ENCODE assay signal across 8 cellular contexts in the genomic region with DNA sequence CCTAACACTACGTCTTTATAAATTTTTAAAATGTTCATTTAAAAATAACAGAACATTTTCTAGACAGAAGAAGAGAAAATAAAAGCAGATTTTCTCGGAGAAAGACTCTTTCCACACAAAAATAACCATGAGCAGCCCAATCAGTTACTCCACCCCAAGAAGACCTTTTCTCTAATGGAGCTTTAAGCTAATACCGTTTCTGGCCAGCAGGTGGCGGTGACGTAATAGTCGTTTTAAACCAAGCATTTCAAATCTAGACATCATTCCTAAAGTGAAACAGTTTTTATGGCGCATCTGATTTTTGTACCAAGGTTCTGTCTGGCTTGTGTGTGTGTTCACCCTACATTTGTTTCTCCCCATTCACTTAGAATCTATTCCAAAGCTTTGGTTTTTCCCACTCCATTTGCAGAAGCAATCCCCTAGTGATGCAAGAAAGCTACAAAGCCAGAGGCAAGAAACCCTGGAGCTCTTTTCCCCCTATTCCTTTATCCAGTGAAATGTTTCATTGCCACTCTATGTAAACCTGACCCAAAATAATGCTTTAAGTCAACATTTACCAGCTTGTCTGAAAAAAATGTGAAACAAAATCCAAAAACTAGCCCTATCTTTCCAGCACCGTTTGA.
DNase-seq lines count a peak whose midpoint lies in the region; ATAC-seq and TF ChIP-seq lines count a peak whose summit lies in the region.

No MANE protein-coding gene starts in this region.

- H3K27ac Mint-ChIP-seq in activated T-cell treated with anti-CD3 and anti-CD28 coated beads, Interleukin-2, amount 50 U/mL, for 24 hours, result no peak overlapping the region

- peak; percentile 82 for ATAC-seq in GM19438 (IDR thresholded peaks at IDR 0.05; ENCODE audit: low read depth, unreplicated experiment)

- peak in 60 of 76 experiments; percentile 2 to 69 (median 42) for DNase-seq in HUDEP-2 (lab: John Stamatoyannopoulos, UW; ENCODE audit: unreplicated experiment in 76 of 76)
- peak; percentile 60 for DNase-seq in OCI-M2 (lab: John Stamatoyannopoulos, UW; ENCODE audit: unreplicated experiment)
- peak; percentile 71 for DNase-seq in activated T-cell treated with anti-CD3 and anti-CD28 coated beads, Interleukin-2, amount 50 U/mL, for 24 hours
- DNase-seq in fibroblast of pulmonary artery (ENCODE audit: low read depth), result peak; percentile 78
- DNase-seq in nucleus accumbens (lab: John Stamatoyannopoulos, UW), result peak in 42 of 56 donors; percentile 1 to 91 (median 39)
- peak; percentile 95 for DNase-seq in superior temporal gyrus (ENCODE audit: extremely low spot score)

- H3K4me1 Mint-ChIP-seq in activated T-cell treated with anti-CD3 and anti-CD28 coated beads, Interleukin-2, amount 50 U/mL, for 24 hours (ENCODE audit: low read depth), result no peaks in the 10 kb centered on the region

- H3K4me3 ChIP-seq in fibroblast of pulmonary artery (replicated peaks; ENCODE audit: low read depth, low read length), result no peak overlapping the region

- H3K27me3 Mint-ChIP-seq in activated T-cell treated with anti-CD3 and anti-CD28 coated beads, Interleukin-2, amount 50 U/mL, for 24 hours, result peaks cover 21% of the 10 kb centered on the region

- no peaks in the 10 kb centered on the region for H3K36me3 Mint-ChIP-seq in activated T-cell treated with anti-CD3 and anti-CD28 coated beads, Interleukin-2, amount 50 U/mL, for 24 hours (ENCODE audit: low read depth)

- peak; percentile 86 for TF ChIP-seq CTCF in C4-2B (conservative IDR thresholded peaks at IDR 0.05)
- peak; percentile 83 for TF ChIP-seq CTCF in fibroblast of pulmonary artery (IDR thresholded peaks at IDR 0.05; ENCODE audit: low read length, missing control alignments)

- no peaks in the 10 kb centered on the region for H3K9me3 Mint-ChIP-seq in activated T-cell treated with anti-CD3 and anti-CD28 coated beads, Interleukin-2, amount 50 U/mL, for 24 hours

- no peak overlapping the region for H3K4me3 Mint-ChIP-seq in activated T-cell treated with anti-CD3 and anti-CD28 coated beads, Interleukin-2, amount 50 U/mL, for 24 hours

- no peak overlapping the region for H3K27ac ChIP-seq in C4-2B

Comparison
In these comparisons a context has a peak if more than half of its experiments do, and no peak if none do; other contexts are left out.
1. DNase-seq: peak in every context shown above with its lines; median percentile 95 in superior temporal gyrus; 78 in fibroblast of pulmonary artery; 71 in activated T-cell treated with anti-CD3 and anti-CD28 coated beads, Interleukin-2, amount 50 U/mL, for 24 hours; 60 in OCI-M2; 42 in HUDEP-2; 39 in nucleus accumbens.